ENCODE assay signal across 1 cellular context in genomic region chr18:319745-320144, GRCh38.
A peak's percentile ranks its signal among the peaks of the same experiment; 100 is the strongest.
TF ChIP-seq lines count a peak whose summit lies in the region.

No MANE protein-coding gene starts in this region.

TF ChIP-seq in K562, 482 proteins besides CTCF, POLR2A, EP300 and RAD21 (continued from another document):
- TF ChIP-seq, protein P1, sequence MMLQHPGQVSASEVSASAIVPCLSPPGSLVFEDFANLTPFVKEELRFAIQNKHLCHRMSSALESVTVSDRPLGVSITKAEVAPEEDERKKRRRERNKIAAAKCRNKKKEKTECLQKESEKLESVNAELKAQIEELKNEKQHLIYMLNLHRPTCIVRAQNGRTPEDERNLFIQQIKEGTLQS (IDR thresholded peaks at IDR 0.05) = peak; percentile 59; the same call in 1 of the 2 replicates
- TF ChIP-seq, protein P1 (CRISPR knock-in tag; conservative IDR thresholded peaks at IDR 0.05) = no peak
- TF ChIP-seq CBX8 (IDR thresholded peaks at IDR 0.05; ENCODE audit: borderline replicate concordance, extremely low read depth, low read depth, low read length, poor library complexity, severe bottlenecking) = peak; percentile 14
- TF ChIP-seq CEBPG (CRISPR knock-in tag; IDR thresholded peaks at IDR 0.05) = no peak
- TF ChIP-seq CEBPG (tag; conservative IDR thresholded peaks at IDR 0.05 in 1 of 2, IDR thresholded peaks at IDR 0.05 in 1 of 2) = peak; percentile 62 to 67; a peak in 2 of 4 replicates
- no peak for TF ChIP-seq ARID4B (CRISPR knock-in tag; IDR thresholded peaks at IDR 0.05)
TF ChIP-seq in K562: peak in this region for 3.
